ENCODE assay signal across 19 cellular contexts in the genomic region with DNA sequence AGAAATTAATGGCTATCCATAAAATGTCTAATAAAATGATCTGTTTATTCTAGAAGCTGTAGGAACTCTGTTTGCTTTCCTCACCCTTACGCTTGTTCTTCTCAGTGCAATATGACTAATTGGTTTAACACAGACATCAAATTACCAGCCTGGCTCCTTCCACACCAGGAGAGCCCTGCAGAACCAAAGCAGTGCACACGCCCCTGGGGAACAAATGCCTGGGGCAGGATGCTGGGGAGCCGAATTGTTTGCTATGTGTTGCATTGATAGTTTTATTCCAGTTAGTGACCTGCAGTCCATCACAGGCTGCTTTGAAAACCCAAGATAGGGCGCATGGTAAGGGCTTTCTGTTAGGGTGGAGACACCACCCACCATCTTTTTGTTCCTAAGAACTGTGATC.
"Had no signal": no experiment of that assay in that cellular context is flagged by ENCODE, and none has a peak within 500 bp of the region (broad histone marks: within the 10 kb centered on the region; RNA-seq: fewer than 3 reads in every experiment).

No MANE protein-coding gene starts in this region.

- DNase-seq: activated B cell treated with CpG ODN at 0.5 μM for 24 hours; activated CD4-positive, alpha-beta memory T cell treated with anti-CD3 and anti-CD28 coated beads for 36 hours; activated CD4-positive, alpha-beta T cell treated with anti-CD3 and anti-CD28 coated beads for 4 hours; activated CD8-positive, alpha-beta memory T cell treated with anti-CD3 and anti-CD28 coated beads, Interleukin-2, amount 10 ng/mL, durations not matched to agents 7 days and 5 days; activated naive CD4-positive, alpha-beta T cell treated with Interleukin-2 at 50 U/mL for 16 hours; activated naive CD8-positive, alpha-beta T cell treated with anti-CD3 and anti-CD28 coated beads, Interleukin-2, amount 10 ng/mL, durations not matched to agents 7 days and 5 days; amygdala; dermis blood vessel endothelial cell; effector memory CD4-positive, alpha-beta T cell; glutamatergic neuron; hippocampal formation; naive B cell; stimulated activated naive B cell treated with anti-CD40 and anti-IgM and Interleukin-4, amounts not matched to agents 10 μg/mL and 1 μg/mL and 100 μg/mL, for 72 hours; upper lobe of right lung had no signal

- H3K4me3 ChIP-seq: cardiac muscle cell, lung, neural progenitor cell, thoracic aorta, upper lobe of right lung had no signal

- ATAC-seq: activated CD8-positive, alpha-beta memory T cell treated with anti-CD3 and anti-CD28 coated beads, Interleukin-2, amount 10 ng/mL, durations not matched to agents 7 days and 5 days; left lobe of liver; stimulated activated naive B cell treated with anti-CD40 and anti-IgM and Interleukin-4, amounts not matched to agents 10 μg/mL and 1 μg/mL and 100 μg/mL, for 72 hours; upper lobe of right lung had no signal

- H3K36me3 ChIP-seq: cardiac muscle cell, neural progenitor cell, thoracic aorta, upper lobe of right lung had no signal

- H3K4me1 ChIP-seq: upper lobe of right lung had no signal

- H3K9me3 ChIP-seq: thoracic aorta, upper lobe of right lung had no signal

- H3K27ac ChIP-seq: cardiac muscle cell, neural progenitor cell, thoracic aorta, upper lobe of right lung had no signal
